In genomic region chr14:101836131-101836530, GRCh38 we compare ENCODE assay signal across 12 cellular contexts.
DNase-seq lines count a peak whose midpoint lies in the region; ATAC-seq and TF ChIP-seq lines count a peak whose summit lies in the region.
"Had no signal": no experiment of that assay in that cellular context is flagged by ENCODE, and none has a peak within 500 bp of the region (broad histone marks: within the 10 kb centered on the region; RNA-seq: fewer than 3 reads in every experiment).

No MANE protein-coding gene starts in this region.

- no peaks in the 10 kb centered on the region for H3K36me3 ChIP-seq in brain microvascular endothelial cell (replicated peaks)
- peaks cover 3% of the 10 kb centered on the region for H3K36me3 ChIP-seq in thoracic aorta

- H3K4me1 Mint-ChIP-seq in activated CD4-positive, alpha-beta memory T cell treated with anti-CD3 and anti-CD28 coated beads for 36 hours (ENCODE audit: low read depth), result peaks cover 92% of the 10 kb centered on the region
- peaks cover 82% of the 10 kb centered on the region for H3K4me1 Mint-ChIP-seq in activated CD4-positive, alpha-beta memory T cell treated with anti-CD3 and anti-CD28 coated beads, Interleukin-2, amount 10 ng/mL, durations not matched to agents 7 days and 5 days
- peaks cover 76% of the 10 kb centered on the region for H3K4me1 Mint-ChIP-seq in activated CD8-positive, alpha-beta memory T cell treated with anti-CD3 and anti-CD28 coated beads, Interleukin-2, amount 10 ng/mL, durations not matched to agents 7 days and 5 days

- no peaks in the 10 kb centered on the region for H3K27me3 Mint-ChIP-seq in activated CD4-positive, alpha-beta memory T cell treated with anti-CD3 and anti-CD28 coated beads for 36 hours
- no peaks in the 10 kb centered on the region for H3K27me3 Mint-ChIP-seq in activated CD4-positive, alpha-beta memory T cell treated with anti-CD3 and anti-CD28 coated beads, Interleukin-2, amount 10 ng/mL, durations not matched to agents 7 days and 5 days
- H3K27me3 Mint-ChIP-seq in activated CD8-positive, alpha-beta memory T cell treated with anti-CD3 and anti-CD28 coated beads, Interleukin-2, amount 10 ng/mL, durations not matched to agents 7 days and 5 days, result no peaks in the 10 kb centered on the region

- H3K4me1 ChIP-seq in thoracic aorta (ENCODE audit: control insufficient read depth in 1 of 2, low read depth in 2 of 2), result peaks cover 17 to 39% of the 10 kb centered on the region in 2 donors

- CTCF ChIA-PET in activated CD4-positive, alpha-beta memory T cell treated with anti-CD3 and anti-CD28 coated beads for 36 hours (lab: Charles Lee), result interaction anchor here (0.7 to 3.4 kb wide), 6 partner anchors 8 to 65 kb away, joined by 3 to 24 read pairs (median 4); no protein-coding TSS in a partner anchor
- CTCF ChIA-PET in activated CD4-positive, alpha-beta memory T cell treated with anti-CD3 and anti-CD28 coated beads, Interleukin-2, amount 10 ng/mL, durations not matched to agents 7 days and 5 days (lab: Charles Lee), result interaction anchor here (0.8 to 2.5 kb wide), 4 partner anchors 10 to 129 kb away, joined by 3 to 23 read pairs (median 6); no protein-coding TSS in a partner anchor
- CTCF ChIA-PET in activated CD8-positive, alpha-beta memory T cell treated with anti-CD3 and anti-CD28 coated beads, Interleukin-2, amount 10 ng/mL, durations not matched to agents 7 days and 5 days (lab: Charles Lee), result interaction anchor here (0.9 to 2.2 kb wide), 2 partner anchors 10 to 65 kb away, joined by 3 to 9 read pairs; no protein-coding TSS in a partner anchor

- H3K4me3 Mint-ChIP-seq in activated CD4-positive, alpha-beta memory T cell treated with anti-CD3 and anti-CD28 coated beads for 36 hours, result no peak overlapping the region
- no peak overlapping the region for H3K4me3 Mint-ChIP-seq in activated CD4-positive, alpha-beta memory T cell treated with anti-CD3 and anti-CD28 coated beads, Interleukin-2, amount 10 ng/mL, durations not matched to agents 7 days and 5 days
- no peak overlapping the region for H3K4me3 Mint-ChIP-seq in activated CD8-positive, alpha-beta memory T cell treated with anti-CD3 and anti-CD28 coated beads, Interleukin-2, amount 10 ng/mL, durations not matched to agents 7 days and 5 days

- POLR2A ChIA-PET in activated CD4-positive, alpha-beta memory T cell treated with anti-CD3 and anti-CD28 coated beads for 36 hours (lab: Charles Lee), result interaction anchor here (1.5 to 4.6 kb wide), 4 partner anchors 9 to 65 kb away, joined by 4 to 32 read pairs (median 8); no protein-coding TSS in a partner anchor
- POLR2A ChIA-PET in activated CD4-positive, alpha-beta memory T cell treated with anti-CD3 and anti-CD28 coated beads, Interleukin-2, amount 10 ng/mL, durations not matched to agents 7 days and 5 days (lab: Charles Lee), result interaction anchor here (0.6 to 4.1 kb wide), 11 partner anchors 9 to 114 kb away, joined by 3 to 41 read pairs (median 6); no protein-coding TSS in a partner anchor

- H3K9me3 ChIP-seq in thoracic aorta, result no peaks in the 10 kb centered on the region

- H3K27me3 ChIP-seq in brain microvascular endothelial cell (replicated peaks), result no peaks in the 10 kb centered on the region
- H3K27me3 ChIP-seq in thoracic aorta (replicated peaks; ENCODE audit: insufficient read depth), result no peaks in the 10 kb centered on the region

- TF ChIP-seq CTCF in brain microvascular endothelial cell (IDR thresholded peaks at IDR 0.05; ENCODE audit: low read depth, low read length, missing control alignments) (no peak), thoracic aorta (IDR thresholded peaks at IDR 0.05) (no peak)

- intact Hi-C loops in activated CD4-positive, alpha-beta memory T cell treated with anti-CD3 and anti-CD28 coated beads for 36 hours (cut with micrococcal nuclease), result no loop called here

- DNase-seq in activated CD4-positive, alpha-beta memory T cell treated with anti-CD3 and anti-CD28 coated beads for 36 hours, result no peak
- DNase-seq in activated CD4-positive, alpha-beta memory T cell treated with anti-CD3 and anti-CD28 coated beads, Interleukin-2, amount 10 ng/mL, durations not matched to agents 7 days and 5 days, result no peak
- DNase-seq in brain microvascular endothelial cell, result peak; percentile 7
- DNase-seq in left lobe of liver (ENCODE audit: low spot score), result peak; percentile 30
- DNase-seq in thoracic aorta (ENCODE audit: low spot score), result no peak
- DNase-seq in NCI-H748 treated with DMSO at 0.1 percent for 48 hours (lab: John Stamatoyannopoulos, UW), result no peak
- no peak for DNase-seq in activated CD8-positive, alpha-beta memory T cell treated with anti-CD3 and anti-CD28 coated beads, Interleukin-2, amount 10 ng/mL, durations not matched to agents 7 days and 5 days
- DNase-seq in SIG-M5 treated with dmso at 0.1 percent for 504 hours (lab: John Stamatoyannopoulos, UW; ENCODE audit: unreplicated experiment), result no peak
- DNase-seq: activated CD8-positive, alpha-beta memory T cell treated with anti-CD3 and anti-CD28 coated beads, Interleukin-2, amount 50 U/mL, for 4 hours; left colon; NCI-H446; SW 1271 had no signal

- H3K36me3 Mint-ChIP-seq in activated CD4-positive, alpha-beta memory T cell treated with anti-CD3 and anti-CD28 coated beads for 36 hours, result peaks cover 21% of the 10 kb centered on the region
- H3K36me3 Mint-ChIP-seq in activated CD4-positive, alpha-beta memory T cell treated with anti-CD3 and anti-CD28 coated beads, Interleukin-2, amount 10 ng/mL, durations not matched to agents 7 days and 5 days (ENCODE audit: low read depth), result peaks cover 67% of the 10 kb centered on the region
- peaks cover 50% of the 10 kb centered on the region for H3K36me3 Mint-ChIP-seq in activated CD8-positive, alpha-beta memory T cell treated with anti-CD3 and anti-CD28 coated beads, Interleukin-2, amount 10 ng/mL, durations not matched to agents 7 days and 5 days

- no peak overlapping the region for H3K4me3 ChIP-seq in brain microvascular endothelial cell (ENCODE audit: low read depth, low read length)
- H3K4me3 ChIP-seq in thoracic aorta, result peak overlapping the region; percentile 59

- no peak overlapping the region for H3K27ac ChIP-seq in brain microvascular endothelial cell
- peak overlapping the region; percentile 29 to 60 for H3K27ac ChIP-seq in thoracic aorta

- ATAC-seq in left lobe of liver, result no peak
- ATAC-seq in thoracic aorta (ENCODE audit: insufficient number of reproducible peaks, low FRiP score, low read depth), result no peak
- no peak for ATAC-seq in activated CD8-positive, alpha-beta memory T cell treated with anti-CD3 and anti-CD28 coated beads, Interleukin-2, amount 10 ng/mL, durations not matched to agents 7 days and 5 days
- ATAC-seq: left colon had no signal

- peak overlapping the region; percentile 73 for H3K27ac Mint-ChIP-seq in activated CD4-positive, alpha-beta memory T cell treated with anti-CD3 and anti-CD28 coated beads for 36 hours
- H3K27ac Mint-ChIP-seq in activated CD4-positive, alpha-beta memory T cell treated with anti-CD3 and anti-CD28 coated beads, Interleukin-2, amount 10 ng/mL, durations not matched to agents 7 days and 5 days, result no peak overlapping the region
- no peak overlapping the region for H3K27ac Mint-ChIP-seq in activated CD8-positive, alpha-beta memory T cell treated with anti-CD3 and anti-CD28 coated beads, Interleukin-2, amount 10 ng/mL, durations not matched to agents 7 days and 5 days

- no peaks in the 10 kb centered on the region for H3K9me3 Mint-ChIP-seq in activated CD4-positive, alpha-beta memory T cell treated with anti-CD3 and anti-CD28 coated beads for 36 hours
- no peaks in the 10 kb centered on the region for H3K9me3 Mint-ChIP-seq in activated CD4-positive, alpha-beta memory T cell treated with anti-CD3 and anti-CD28 coated beads, Interleukin-2, amount 10 ng/mL, durations not matched to agents 7 days and 5 days
- H3K9me3 Mint-ChIP-seq in activated CD8-positive, alpha-beta memory T cell treated with anti-CD3 and anti-CD28 coated beads, Interleukin-2, amount 10 ng/mL, durations not matched to agents 7 days and 5 days (ENCODE audit: low read depth), result no peaks in the 10 kb centered on the region

- in situ Hi-C loops in brain microvascular endothelial cell (cut with HindIII; ENCODE audit: low pct_ligation_motif_present, low sequenced_read_pairs), result no loop called here

Comparison
In these comparisons a context has a peak if more than half of its experiments do, and no peak if none do; other contexts are left out.
1. DNase-seq: peak in brain microvascular endothelial cell (single experiment) and left lobe of liver (single experiment); none in activated CD4-positive, alpha-beta memory T cell treated with anti-CD3 and anti-CD28 coated beads for 36 hours (single experiment), activated CD4-positive, alpha-beta memory T cell treated with anti-CD3 and anti-CD28 coated beads, Interleukin-2, amount 10 ng/mL, durations not matched to agents 7 days and 5 days (single experiment), thoracic aorta (single experiment), NCI-H748 treated with DMSO at 0.1 percent for 48 hours (single experiment), activated CD8-positive, alpha-beta memory T cell treated with anti-CD3 and anti-CD28 coated beads, Interleukin-2, amount 10 ng/mL, durations not matched to agents 7 days and 5 days (single experiment) and SIG-M5 treated with dmso at 0.1 percent for 504 hours (single experiment).